ENCODE assay signal across 1 cellular context in genomic region chr14:100159107-100159864, GRCh38.
TF ChIP-seq lines count a peak whose summit lies in the region.

TSS of gene DEGS2 (minus strand) at chr14:100159645. CDS start at chr14:100159587, 58 bp downstream.

TF ChIP-seq in WTC11, 78 proteins besides CTCF, POLR2A, EP300 and RAD21 (continued from another document):
- TF ChIP-seq ATF6 (CRISPR knock-in tag; IDR thresholded peaks at IDR 0.05) (no peak), MAX (CRISPR knock-in tag; IDR thresholded peaks at IDR 0.05) (peak; percentile 13; the same call in 1 of the 2 replicates), ETV6 (CRISPR knock-in tag; IDR thresholded peaks at IDR 0.05) (no peak), NFATC4 (CRISPR knock-in tag; IDR thresholded peaks at IDR 0.05) (no peak), ZNF423 (CRISPR knock-in tag; IDR thresholded peaks at IDR 0.05) (no peak; the same call in 1 of the 2 replicates), JUN (CRISPR knock-in tag; IDR thresholded peaks at IDR 0.05) (no peak), ZNF317 (CRISPR knock-in tag; IDR thresholded peaks at IDR 0.05; ENCODE audit: borderline replicate concordance, low read depth) (no peak), CBFB (CRISPR knock-in tag; IDR thresholded peaks at IDR 0.05; ENCODE audit: low read depth) (no peak), GABPB1 (CRISPR knock-in tag; IDR thresholded peaks at IDR 0.05) (no peak), RORB (CRISPR knock-in tag; IDR thresholded peaks at IDR 0.05) (no peak)
- TF ChIP-seq, protein P1, sequence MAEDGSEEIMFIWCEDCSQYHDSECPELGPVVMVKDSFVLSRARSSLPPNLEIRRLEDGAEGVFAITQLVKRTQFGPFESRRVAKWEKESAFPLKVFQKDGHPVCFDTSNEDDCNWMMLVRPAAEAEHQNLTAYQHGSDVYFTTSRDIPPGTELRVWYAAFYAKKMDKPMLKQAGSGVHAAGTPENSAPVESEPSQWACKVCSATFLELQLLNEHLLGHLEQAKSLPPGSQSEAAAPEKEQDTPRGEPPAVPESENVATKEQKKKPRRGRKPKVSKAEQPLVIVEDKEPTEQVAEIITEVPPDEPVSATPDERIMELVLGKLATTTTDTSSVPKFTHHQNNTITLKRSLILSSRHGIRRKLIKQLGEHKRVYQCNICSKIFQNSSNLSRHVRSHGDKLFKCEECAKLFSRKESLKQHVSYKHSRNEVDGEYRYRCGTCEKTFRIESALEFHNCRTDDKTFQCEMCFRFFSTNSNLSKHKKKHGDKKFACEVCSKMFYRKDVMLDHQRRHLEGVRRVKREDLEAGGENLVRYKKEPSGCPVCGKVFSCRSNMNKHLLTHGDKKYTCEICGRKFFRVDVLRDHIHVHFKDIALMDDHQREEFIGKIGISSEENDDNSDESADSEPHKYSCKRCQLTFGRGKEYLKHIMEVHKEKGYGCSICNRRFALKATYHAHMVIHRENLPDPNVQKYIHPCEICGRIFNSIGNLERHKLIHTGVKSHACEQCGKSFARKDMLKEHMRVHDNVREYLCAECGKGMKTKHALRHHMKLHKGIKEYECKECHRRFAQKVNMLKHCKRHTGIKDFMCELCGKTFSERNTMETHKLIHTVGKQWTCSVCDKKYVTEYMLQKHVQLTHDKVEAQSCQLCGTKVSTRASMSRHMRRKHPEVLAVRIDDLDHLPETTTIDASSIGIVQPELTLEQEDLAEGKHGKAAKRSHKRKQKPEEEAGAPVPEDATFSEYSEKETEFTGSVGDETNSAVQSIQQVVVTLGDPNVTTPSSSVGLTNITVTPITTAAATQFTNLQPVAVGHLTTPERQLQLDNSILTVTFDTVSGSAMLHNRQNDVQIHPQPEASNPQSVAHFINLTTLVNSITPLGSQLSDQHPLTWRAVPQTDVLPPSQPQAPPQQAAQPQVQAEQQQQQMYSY (CRISPR knock-in tag; IDR thresholded peaks at IDR 0.05) = no peak
TF ChIP-seq in WTC11: peak in this region for 3.
